In the genomic region with DNA sequence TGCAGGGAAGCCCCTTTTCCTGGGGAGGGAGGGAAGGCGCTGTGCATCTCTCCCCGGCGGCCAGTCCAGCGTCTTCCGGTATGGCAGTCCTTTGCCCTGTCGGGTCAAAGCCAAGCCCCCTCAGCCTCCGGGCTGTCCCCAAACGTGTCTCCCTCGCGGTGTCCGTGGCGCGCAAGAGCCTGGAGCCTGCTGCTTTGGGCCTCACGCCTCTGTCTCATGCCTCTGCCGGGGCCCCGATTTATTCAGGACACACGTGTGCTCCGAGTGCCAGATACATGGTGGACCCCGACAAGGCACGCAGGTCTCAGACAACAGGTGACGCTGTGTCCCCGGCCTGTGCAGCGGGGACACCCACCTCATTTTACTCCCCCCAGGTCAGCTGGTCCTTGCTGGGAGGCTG, we compare ENCODE assay signal across 13 cellular contexts.
DNase-seq lines count a peak whose midpoint lies in the region; ATAC-seq, FAIRE-seq and TF ChIP-seq lines count a peak whose summit lies in the region.
"Had no signal": no experiment of that assay in that cellular context is flagged by ENCODE, and none has a peak within 500 bp of the region (broad histone marks: within the 10 kb centered on the region; RNA-seq: fewer than 3 reads in every experiment).

No MANE protein-coding gene starts in this region.

- H2AFZ ChIP-seq in K562 (ENCODE audit: low read depth, low read length), result 0 out of 2 replicates have a peak overlapping the region, but pooled peaks have one; percentile 10

- POLR2A ChIA-PET in activated CD4-positive, alpha-beta T cell treated with anti-CD3 and anti-CD28 coated beads, Interleukin-2, amount 10 ng/mL, durations not matched to agents 7 days and 5 days (lab: Charles Lee), result no interaction called here
- POLR2A ChIA-PET in K562 (lab: Yijun Ruan, JAX), result no interaction called here

- no peaks in the 10 kb centered on the region for H3K79me2 ChIP-seq in K562 (ENCODE audit: control insufficient read depth, insufficient read depth, low read length)

- TF ChIP-seq EP300 in K562 (IDR thresholded peaks at IDR 0.05; ENCODE audit: low read length), result no peak

- H3K36me3 ChIP-seq in K562 (ENCODE audit: control insufficient read depth, insufficient read depth, low read length), result no peaks in the 10 kb centered on the region
- H3K36me3 ChIP-seq: brain microvascular endothelial cell, SJCRH30, upper lobe of right lung had no signal

- ATAC-seq in K562, result no peak
- ATAC-seq in stimulated activated memory B cell treated with anti-CD40 and anti-IgM and Interleukin-4, amounts not matched to agents 10 μg/mL and 1 μg/mL and 100 μg/mL, for 72 hours, result no peak

- H3K4me3 ChIP-seq in K562 (no peak overlapping the region), iPS-18c (ENCODE audit: insufficient read depth, low read depth, low read length) (peak overlapping the region; percentile 72)
- H3K4me3 ChIP-seq: SJCRH30, upper lobe of right lung had no signal

- peaks cover 30 to 64% of the 10 kb centered on the region in 2 experiments for H3K27me3 ChIP-seq in K562 (ENCODE audit: control insufficient read depth in 2 of 2, insufficient read depth in 2 of 2, low read length in 2 of 2)

- H3K4me1 ChIP-seq in K562 (replicated peaks in 1 of 2; ENCODE audit: control insufficient read depth in 2 of 2, insufficient read depth in 2 of 2, low read length in 2 of 2), result peaks cover 0 to 22% of the 10 kb centered on the region in 2 experiments; a peak in 4 of 5 replicates

- TF ChIP-seq POLR2A in K562 (conservative IDR thresholded peaks at IDR 0.05), result no peak

- peak; percentile 8 for DNase-seq in activated CD4-positive, alpha-beta T cell treated with anti-CD3 and anti-CD28 coated beads for 48 hours
- no peak for DNase-seq in activated CD4-positive, alpha-beta T cell treated with anti-CD3 and anti-CD28 coated beads, Interleukin-2, amount 10 ng/mL, durations not matched to agents 7 days and 5 days
- DNase-seq in K562 (ENCODE audit: extremely low read depth in 1 of 4, low spot score in 3 of 4) (no peak), frontal cortex (ENCODE audit: low spot score in 2 of 2) (no peak), NCI-H1694 treated with DMSO at 0.1 percent for 48 hours (lab: John Stamatoyannopoulos, UW) (no peak), nucleus accumbens (lab: John Stamatoyannopoulos, UW) (no peak)
- DNase-seq: brain microvascular endothelial cell, upper lobe of right lung had no signal

- H3K27ac Mint-ChIP-seq in activated CD4-positive, alpha-beta T cell treated with anti-CD3 and anti-CD28 coated beads, Interleukin-2, amount 10 ng/mL, durations not matched to agents 7 days and 5 days, result no peak overlapping the region
- no peak overlapping the region for H3K27ac Mint-ChIP-seq in stimulated activated memory B cell treated with anti-CD40 and anti-IgM and Interleukin-4, amounts not matched to agents 10 μg/mL and 1 μg/mL and 100 μg/mL, for 72 hours

- no peak for FAIRE-seq in K562 (lab: Jason Lieb, UNC)
- no peak for FAIRE-seq in frontal cortex (lab: Jason Lieb, UNC)
- FAIRE-seq: A204.1 had no signal

- no peaks in the 10 kb centered on the region for H3K36me3 Mint-ChIP-seq in activated CD4-positive, alpha-beta T cell treated with anti-CD3 and anti-CD28 coated beads, Interleukin-2, amount 10 ng/mL, durations not matched to agents 7 days and 5 days (ENCODE audit: low read depth)
- H3K36me3 Mint-ChIP-seq in stimulated activated memory B cell treated with anti-CD40 and anti-IgM and Interleukin-4, amounts not matched to agents 10 μg/mL and 1 μg/mL and 100 μg/mL, for 72 hours, result no peaks in the 10 kb centered on the region

- no peaks in the 10 kb centered on the region for H3K9me3 Mint-ChIP-seq in activated CD4-positive, alpha-beta T cell treated with anti-CD3 and anti-CD28 coated beads, Interleukin-2, amount 10 ng/mL, durations not matched to agents 7 days and 5 days
- H3K9me3 Mint-ChIP-seq in stimulated activated memory B cell treated with anti-CD40 and anti-IgM and Interleukin-4, amounts not matched to agents 10 μg/mL and 1 μg/mL and 100 μg/mL, for 72 hours, result peaks cover 3% of the 10 kb centered on the region
- H3K9me3 Mint-ChIP-seq: activated T-cell treated with anti-CD3 and anti-CD28 coated beads, Interleukin-2, amount 50 U/mL, for 4 hours had no signal

- H3K4me1 Mint-ChIP-seq in activated CD4-positive, alpha-beta T cell treated with anti-CD3 and anti-CD28 coated beads, Interleukin-2, amount 10 ng/mL, durations not matched to agents 7 days and 5 days, result peaks cover 10% of the 10 kb centered on the region
- peaks cover 16% of the 10 kb centered on the region for H3K4me1 Mint-ChIP-seq in stimulated activated memory B cell treated with anti-CD40 and anti-IgM and Interleukin-4, amounts not matched to agents 10 μg/mL and 1 μg/mL and 100 μg/mL, for 72 hours

- peak overlapping the region; percentile 57 for H3K4me2 ChIP-seq in K562 (ENCODE audit: insufficient read depth, low read length)

- no peaks in the 10 kb centered on the region for H3K9me1 ChIP-seq in K562 (ENCODE audit: control insufficient read depth, insufficient read depth, low read length)

- H3K4me3 Mint-ChIP-seq in activated CD4-positive, alpha-beta T cell treated with anti-CD3 and anti-CD28 coated beads, Interleukin-2, amount 10 ng/mL, durations not matched to agents 7 days and 5 days, result no peak overlapping the region
- H3K4me3 Mint-ChIP-seq in stimulated activated memory B cell treated with anti-CD40 and anti-IgM and Interleukin-4, amounts not matched to agents 10 μg/mL and 1 μg/mL and 100 μg/mL, for 72 hours, result peak overlapping the region; percentile 32
- H3K4me3 Mint-ChIP-seq: activated T-cell treated with anti-CD3 and anti-CD28 coated beads, Interleukin-2, amount 50 U/mL, for 4 hours had no signal

- intact Hi-C loops in K562 (cut with micrococcal nuclease), result loop anchor here (5.0 kb wide), 1 partner anchor 220 kb away; no protein-coding TSS in a partner anchor

- TF ChIP-seq RAD21 in K562 (CRISPR knock-in tag; conservative IDR thresholded peaks at IDR 0.05 in 1 of 2, IDR thresholded peaks at IDR 0.05 in 1 of 2), result no peak

- no peak overlapping the region for H3K27ac ChIP-seq in K562 (ENCODE audit: extremely low read depth, low read depth, low read length)
- H3K27ac ChIP-seq: brain microvascular endothelial cell, SJCRH30, upper lobe of right lung had no signal

- H3K9me3 ChIP-seq in K562 (replicated peaks; ENCODE audit: control insufficient read depth, insufficient read depth, low read depth, low read length) (no peaks in the 10 kb centered on the region), iPS-18c (ENCODE audit: control insufficient read depth, insufficient read depth, low read length) (peaks cover 2% of the 10 kb centered on the region)
- H3K9me3 ChIP-seq: SJCRH30, upper lobe of right lung had no signal

- TF ChIP-seq CTCF in K562 (IDR thresholded peaks at IDR 0.05 in 2 of 3, conservative IDR thresholded peaks at IDR 0.05 in 1 of 3; ENCODE audit: insufficient read depth in 2 of 3, low read depth in 1 of 3, low read length in 3 of 3), result no peak

- 0 out of 4 replicates have a peak overlapping the region, but pooled peaks of 1 of the 2 experiments have one; percentile 42 for H3K9ac ChIP-seq in K562 (ENCODE audit: insufficient read depth in 1 of 2, low read depth in 2 of 2, low read length in 2 of 2)

- H4K20me1 ChIP-seq in K562 (replicated peaks; ENCODE audit: control insufficient read depth, insufficient read depth, low read length), result peaks cover 12% of the 10 kb centered on the region

- in situ Hi-C loops in K562 (cut with MboI), result no loop called here

- 34% methylated on average over 21 of the region's 23 CpGs for WGBS in K562 (ENCODE audit: insufficient coverage, low coverage, missing lambda C conversion rate)

- CTCF ChIA-PET in activated CD4-positive, alpha-beta T cell treated with anti-CD3 and anti-CD28 coated beads, Interleukin-2, amount 10 ng/mL, durations not matched to agents 7 days and 5 days (lab: Charles Lee), result no interaction called here
- CTCF ChIA-PET in K562 (lab: Yijun Ruan, JAX; ENCODE audit: low intra/inter-chr PET ratio), result no interaction called here

- no TSS peak for BruUV-seq in K562 (replicated peaks; lab: Mats Ljungman, UMichigan)

- peaks cover 25% of the 10 kb centered on the region for H3K27me3 Mint-ChIP-seq in activated CD4-positive, alpha-beta T cell treated with anti-CD3 and anti-CD28 coated beads, Interleukin-2, amount 10 ng/mL, durations not matched to agents 7 days and 5 days
- peaks cover 82% of the 10 kb centered on the region for H3K27me3 Mint-ChIP-seq in stimulated activated memory B cell treated with anti-CD40 and anti-IgM and Interleukin-4, amounts not matched to agents 10 μg/mL and 1 μg/mL and 100 μg/mL, for 72 hours

TF ChIP-seq in K562, 482 proteins besides CTCF, POLR2A, EP300 and RAD21:
- no peak for TF ChIP-seq ZBED1 (IDR thresholded peaks at IDR 0.05)
- peak; percentile 35 for TF ChIP-seq PCBP1 (IDR thresholded peaks at IDR 0.05; ENCODE audit: low read depth, low read length, poor library complexity, severe bottlenecking)
